In genomic region chr11:83364500-83365059, GRCh38 we compare ENCODE assay signal across 21 cellular contexts.
"Had no signal": no experiment of that assay in that cellular context is flagged by ENCODE, and none has a peak within 500 bp of the region (broad histone marks: within the 10 kb centered on the region; RNA-seq: fewer than 3 reads in every experiment).

No MANE protein-coding gene starts in this region.

- H3K36me3 Mint-ChIP-seq: activated naive CD4-positive, alpha-beta T cell treated with anti-CD3 and anti-CD28 coated beads, Interleukin-2, amount 10 ng/mL, durations not matched to agents 7 days and 5 days; T-cell had no signal

- H3K27ac ChIP-seq: ascending aorta, sigmoid colon, spleen, upper lobe of right lung had no signal

- H3K4me3 ChIP-seq: ascending aorta, mucosa of descending colon, sigmoid colon, spleen, upper lobe of right lung had no signal

- H3K4me1 ChIP-seq: ascending aorta, sigmoid colon, spleen, upper lobe of right lung had no signal

- H3K27me3 ChIP-seq: ascending aorta, sigmoid colon, spleen, upper lobe of right lung had no signal

- H3K4me3 Mint-ChIP-seq: activated B cell treated with CpG ODN at 0.5 μM for 24 hours; activated CD8-positive, alpha-beta T cell treated with anti-CD3 and anti-CD28 coated beads for 36 hours; activated naive CD4-positive, alpha-beta T cell treated with anti-CD3 and anti-CD28 coated beads, Interleukin-2, amount 10 ng/mL, durations not matched to agents 7 days and 5 days; activated naive CD8-positive, alpha-beta T cell treated with anti-CD3 and anti-CD28 coated beads, Interleukin-2, amount 50 U/mL, for 24 hours; activated T-cell treated with anti-CD3 and anti-CD28 coated beads, Interleukin-2, amount 50 U/mL, for 24 hours; immature natural killer cell; naive B cell; T-cell had no signal

- H3K27me3 Mint-ChIP-seq: activated B cell treated with CpG ODN at 0.5 μM for 24 hours; activated CD8-positive, alpha-beta T cell treated with anti-CD3 and anti-CD28 coated beads for 36 hours; activated naive CD4-positive, alpha-beta T cell treated with anti-CD3 and anti-CD28 coated beads, Interleukin-2, amount 10 ng/mL, durations not matched to agents 7 days and 5 days; activated T-cell treated with anti-CD3 and anti-CD28 coated beads, Interleukin-2, amount 50 U/mL, for 24 hours; T-cell had no signal

- H3K27ac Mint-ChIP-seq: activated B cell treated with CpG ODN at 0.5 μM for 24 hours; activated CD8-positive, alpha-beta T cell treated with anti-CD3 and anti-CD28 coated beads for 36 hours; activated naive CD4-positive, alpha-beta T cell treated with anti-CD3 and anti-CD28 coated beads, Interleukin-2, amount 10 ng/mL, durations not matched to agents 7 days and 5 days; activated naive CD8-positive, alpha-beta T cell treated with anti-CD3 and anti-CD28 coated beads, Interleukin-2, amount 50 U/mL, for 24 hours; activated T-cell treated with anti-CD3 and anti-CD28 coated beads, Interleukin-2, amount 50 U/mL, for 24 hours; immature natural killer cell; T-cell had no signal

- DNase-seq: activated B cell treated with CpG ODN at 0.5 μM for 24 hours; activated CD4-positive, alpha-beta T cell treated with anti-CD3 and anti-CD28 coated beads for 4 hours; activated CD8-positive, alpha-beta T cell treated with anti-CD3 and anti-CD28 coated beads for 36 hours; activated naive CD4-positive, alpha-beta T cell treated with anti-CD3 and anti-CD28 coated beads, Interleukin-2, amount 10 ng/mL, durations not matched to agents 7 days and 5 days; activated naive CD8-positive, alpha-beta T cell treated with anti-CD3 and anti-CD28 coated beads, Interleukin-2, amount 50 U/mL, for 24 hours; activated T-cell treated with anti-CD3 and anti-CD28 coated beads, Interleukin-2, amount 50 U/mL, for 24 hours; effector CD4-positive, alpha-beta T cell; foreskin fibroblast; glutamatergic neuron; immature natural killer cell; kidney glomerular epithelial cell; left ventricle myocardium superior; mucosa of descending colon; naive B cell; sigmoid colon; spleen; stimulated activated CD8-positive, alpha-beta memory T cell treated with anti-CD3 and anti-CD28 coated beads, Interleukin-4, amount 100 ng/mL, for 48 hours; stimulated activated naive CD4-positive, alpha-beta T cell; T-cell; upper lobe of right lung had no signal

- H3K36me3 ChIP-seq: ascending aorta, sigmoid colon, spleen, upper lobe of right lung had no signal

- H3K4me1 Mint-ChIP-seq: activated B cell treated with CpG ODN at 0.5 μM for 24 hours; activated naive CD4-positive, alpha-beta T cell treated with anti-CD3 and anti-CD28 coated beads, Interleukin-2, amount 10 ng/mL, durations not matched to agents 7 days and 5 days; activated naive CD8-positive, alpha-beta T cell treated with anti-CD3 and anti-CD28 coated beads, Interleukin-2, amount 50 U/mL, for 24 hours; immature natural killer cell; naive B cell; T-cell had no signal
